Comparison of ENCODE assay signal across 12 cellular contexts in genomic region chr11:70400643-70401042, GRCh38. TPM values are rescaled to one million over a fixed set of nuclear protein-coding genes. Genes with fewer than 3 reads are reported as not detected.
A peak's percentile ranks its signal among the peaks of the same experiment; 100 is the strongest.
DNase-seq lines count a peak whose midpoint lies in the region; ATAC-seq, FAIRE-seq and TF ChIP-seq lines count a peak whose summit lies in the region.
"Had no signal": no experiment of that assay in that cellular context is flagged by ENCODE, and none has a peak within 500 bp of the region (broad histone marks: within the 10 kb centered on the region; RNA-seq: fewer than 3 reads in every experiment).

No MANE protein-coding gene starts in this region.

- intact Hi-C loops in colonic mucosa (cut with DNase I): no loop called here

- H3K4me3 ChIP-seq in A549 (peak overlapping the region; percentile 96; the same call in 2 of the 3 replicates), GM23338 (peak overlapping the region; percentile 99; the same call in 1 of the 2 replicates), colonic mucosa (no peak overlapping the region)

- H3K27ac Mint-ChIP-seq in GM23338: no peak overlapping the region
- no peak overlapping the region for H3K27ac Mint-ChIP-seq in nephron progenitor cell

- H4K20me1 ChIP-seq in GM23338 (replicated peaks; ENCODE audit: insufficient read depth): peaks cover 46% of the 10 kb centered on the region

- H3K27me3 Mint-ChIP-seq in GM23338 (ENCODE audit: insufficient read depth, low read depth, poor library complexity) (peaks cover 12% of the 10 kb centered on the region), nephron progenitor cell (ENCODE audit: low read depth, poor library complexity) (peaks cover 12% of the 10 kb centered on the region)

- H3K9me2 ChIP-seq in GM23338 (ENCODE audit: insufficient read depth): no peaks in the 10 kb centered on the region

- peaks cover 43% of the 10 kb centered on the region for H3K4me1 ChIP-seq in A549
- H3K4me1 ChIP-seq in GM23338 (ENCODE audit: insufficient read depth): peaks cover 25% of the 10 kb centered on the region
- H3K4me1 ChIP-seq in colonic mucosa: no peaks in the 10 kb centered on the region

- no peaks in the 10 kb centered on the region; the same call in 1 of the 2 replicates for H3F3A ChIP-seq in GM23338 (replicated peaks; ENCODE audit: low read depth)

- H3K36me3 Mint-ChIP-seq in GM23338 (ENCODE audit: low read depth) (peaks cover 24% of the 10 kb centered on the region), nephron progenitor cell (ENCODE audit: low read depth) (peaks cover 21% of the 10 kb centered on the region)

- H3K36me3 ChIP-seq in GM23338 (ENCODE audit: insufficient read depth) (peaks cover 7% of the 10 kb centered on the region; the same call in 1 of the 2 replicates), colonic mucosa (no peaks in the 10 kb centered on the region)

- POLR2A ChIA-PET in A549 (lab: Yijun Ruan, JAX): no interaction called here

- H3K79me2 ChIP-seq in GM23338 (replicated peaks; ENCODE audit: insufficient read depth): peaks cover 95% of the 10 kb centered on the region

- 93% methylated on average over 7 of the region's 8 CpGs for WGBS in A549 (ENCODE audit: missing lambda C conversion rate)

- no peak for TF ChIP-seq EP300 in A549 (IDR thresholded peaks at IDR 0.05)

- CTCF ChIA-PET in A549 (lab: Yijun Ruan, JAX): interaction anchor here (1.9 to 2.9 kb wide), 2 partner anchors 15 to 23 kb away, joined by 4 to 8 read pairs; no protein-coding TSS in a partner anchor

- peak overlapping the region; percentile 87 for H3K4me2 ChIP-seq in A549
- H3K4me2 ChIP-seq in GM23338: peak overlapping the region; percentile 100; the same call in 1 of the 2 replicates

- ATAC-seq in A549 (no peak), GM23338 (peak; percentile 9), GM21367 (IDR thresholded peaks at IDR 0.05; ENCODE audit: unreplicated experiment) (no peak), HG03460 (IDR thresholded peaks at IDR 0.05; ENCODE audit: unreplicated experiment) (no peak)

- no peaks in the 10 kb centered on the region for H3K27me3 ChIP-seq in GM23338 (ENCODE audit: insufficient read depth)
- H3K27me3 ChIP-seq in colonic mucosa: no peaks in the 10 kb centered on the region
- H3K27me3 ChIP-seq: SJSA1 had no signal

- DNase-seq in A549 (ENCODE audit: low read depth in 1 of 2, low spot score in 1 of 2): no peak
- DNase-seq in GM23338 (ENCODE audit: low spot score): peak; percentile 63
- DNase-seq in colonic mucosa: no peak
- DNase-seq in nephron progenitor cell: no peak
- no peak for DNase-seq in stimulated activated CD4-positive, alpha-beta T cell treated with anti-CD3 and anti-CD28 coated beads, Interleukin-12 subunit alpha, Interleukin-12 subunit beta, amount 100 ng/mL, for 4 hours
- DNase-seq in H4 (ENCODE audit: low spot score): no peak
- DNase-seq: midbrain, NCI-H2171, spleen had no signal

- no peak for TF ChIP-seq RAD21 in A549 (conservative IDR thresholded peaks at IDR 0.05 in 1 of 2, IDR thresholded peaks at IDR 0.05 in 1 of 2)

- TF ChIP-seq CTCF in A549 (IDR thresholded peaks at IDR 0.05): no peak
- no peak for TF ChIP-seq CTCF in GM23338 (conservative IDR thresholded peaks at IDR 0.05; ENCODE audit: low read depth in 2 of 2)
- TF ChIP-seq CTCF in colonic mucosa (IDR thresholded peaks at IDR 0.05): no peak
- TF ChIP-seq CTCF in nephron progenitor cell (IDR thresholded peaks at IDR 0.05): no peak

- H3K9me3 ChIP-seq in A549 (no peaks in the 10 kb centered on the region), colonic mucosa (no peaks in the 10 kb centered on the region)
- H3K9me3 ChIP-seq: SJSA1, spleen had no signal

- H3K4me3 Mint-ChIP-seq in GM23338 (peak overlapping the region; percentile 97), nephron progenitor cell (peak overlapping the region; percentile 91)

- H3K27ac ChIP-seq in A549 (peak overlapping the region; percentile 98 to 100), GM23338 (ENCODE audit: low read depth) (peak overlapping the region; percentile 32; the same call in 1 of the 2 replicates), colonic mucosa (peak overlapping the region; percentile 64)

- FAIRE-seq in A549 (lab: Jason Lieb, UNC): no peak

- H2AFZ ChIP-seq in GM23338: no peak overlapping the region

- no peak overlapping the region for H3K9ac ChIP-seq in colonic mucosa (ENCODE audit: low read depth in 2 of 2, low read length in 2 of 2)

- H3K4me1 Mint-ChIP-seq in GM23338 (peaks cover 25% of the 10 kb centered on the region), nephron progenitor cell (peaks cover 18% of the 10 kb centered on the region)

- H3K9me3 Mint-ChIP-seq in GM23338 (no peaks in the 10 kb centered on the region), nephron progenitor cell (no peaks in the 10 kb centered on the region)

- TF ChIP-seq POLR2A in A549 (IDR thresholded peaks at IDR 0.05; ENCODE audit: low read length): no peak

TF ChIP-seq in A549, 52 proteins besides CTCF, POLR2A, EP300 and RAD21 (continues in another document):
- TF ChIP-seq PBX3 (IDR thresholded peaks at IDR 0.05) (no peak), RARB (CRISPR knock-in tag; IDR thresholded peaks at IDR 0.05) (no peak), CBX8 (IDR thresholded peaks at IDR 0.05) (no peak), ZSCAN20 (CRISPR knock-in tag; IDR thresholded peaks at IDR 0.05) (no peak), CEBPB (IDR thresholded peaks at IDR 0.05) (no peak), RCOR1 (IDR thresholded peaks at IDR 0.05; ENCODE audit: low read depth, low read length) (no peak), BCL3 (IDR thresholded peaks at IDR 0.05) (no peak), RFX5 (IDR thresholded peaks at IDR 0.05) (no peak), PHF8 (IDR thresholded peaks at IDR 0.05; ENCODE audit: borderline replicate concordance, low read depth) (no peak)

TF ChIP-seq in GM23338, 12 proteins besides CTCF, POLR2A, EP300 and RAD21 (continues in another document):
- TF ChIP-seq CREB1 (CRISPR knock-in tag; IDR thresholded peaks at IDR 0.05; ENCODE audit: low read depth) (no peak), STAT1 (IDR thresholded peaks at IDR 0.05; ENCODE audit: unreplicated experiment) (no peak), ETS1 (IDR thresholded peaks at IDR 0.05) (no peak), REST (IDR thresholded peaks at IDR 0.05; ENCODE audit: unreplicated experiment) (no peak), JUNB (IDR thresholded peaks at IDR 0.05; ENCODE audit: unreplicated experiment) (no peak), NANOG (IDR thresholded peaks at IDR 0.05; ENCODE audit: borderline replicate concordance) (no peak), EZH2phosphoT487 (IDR thresholded peaks at IDR 0.05; ENCODE audit: unreplicated experiment) (no peak), POLR2AphosphoS5 (IDR thresholded peaks at IDR 0.05; ENCODE audit: low read depth) (no peak), ZNF114 (CRISPR knock-in tag; IDR thresholded peaks at IDR 0.05) (no peak)

RNA-seq across cellular contexts. Expression of gene CTTN, which starts 2.3 kb away (rescaled TPM):
- polyA plus RNA-seq in A549 (2011; rRNA removed) (140 and 144 TPM in 2 replicates), A549 (2017; fragmentation: RNase III; extraction: RNeasy Plus Mini Kit Qiagen cat#74134 plus additional on column Dnase treatment) (205 to 214 TPM (median 212 TPM) in 3 replicates), GM23338 (2016; fragmentation: Nextera tagmentation; extraction: Ambion mirVana) (148 and 163 TPM in 2 replicates)
- polyA plus RNA-seq in A549 (2012; cell fraction: cytosol; rRNA removed): 145 and 147 TPM in 2 replicates
- polyA plus RNA-seq in A549 (2012; cell fraction: nucleus; rRNA removed): 403 and 526 TPM in 2 replicates
- polyA minus RNA-seq in A549 (2011; rRNA and poly(A)+ RNA removed): 142 and 159 TPM in 2 replicates
- total RNA-seq in GM23338 (2014; rRNA removed; shearing (Covaris generic)): 327 and 343 TPM in 2 replicates
- 100 to 1,000 TPM; 249 to 302 TPM for total RNA-seq in colonic mucosa
- 118 and 177 TPM in 2 replicates for total RNA-seq in H4 (2014; rRNA removed; shearing (Covaris generic))

Comparison
In these comparisons a context has a peak if more than half of its experiments do, and no peak if none do; other contexts are left out.
1. H3K27ac ChIP-seq: peak in every context shown above with its lines; median percentile 99 in A549; 64 in colonic mucosa; 32 in GM23338.